Comparison of ENCODE assay signal across 9 cellular contexts in genomic region chr5:139808481-139809330, GRCh38. TPM values are rescaled to one million over a fixed set of nuclear protein-coding genes. Genes with fewer than 3 reads are reported as not detected.
DNase-seq lines count a peak whose midpoint lies in the region; ATAC-seq and TF ChIP-seq lines count a peak whose summit lies in the region.
"Had no signal": no experiment of that assay in that cellular context is flagged by ENCODE, and none has a peak within 500 bp of the region (broad histone marks: within the 10 kb centered on the region; RNA-seq: fewer than 3 reads in every experiment).

No MANE protein-coding gene starts in this region.

- TF ChIP-seq CTCF in tibial artery (IDR thresholded peaks at IDR 0.05) = no peak
- no peak for TF ChIP-seq CTCF in transverse colon (IDR thresholded peaks at IDR 0.05)

- H3K27ac ChIP-seq in tibial artery = no peak overlapping the region
- no peak overlapping the region for H3K27ac ChIP-seq in transverse colon
- H3K27ac ChIP-seq: BLaER1 treated with 17β-estradiol and CSF1 and Interleukin-3, amounts not matched to agents 10 nM and 100 nM had no signal

- in situ Hi-C loops in transverse colon (cut with MboI; ENCODE audit: low pct_ligation_motif_present in 1 of 4, low pct_unique_long_range_greater_than_20kb in 1 of 4, low sequenced_read_pairs in 3 of 4) = no loop called here

- DNase-seq in activated CD8-positive, alpha-beta memory T cell treated with anti-CD3 and anti-CD28 coated beads, Interleukin-2, amount 50 U/mL, for 48 hours = peak; percentile 75
- no peak for DNase-seq in activated CD8-positive, alpha-beta memory T cell treated with anti-CD3 and anti-CD28 coated beads, Interleukin-2, amount 50 U/mL, for 4 hours
- DNase-seq in T1000 (lab: John Stamatoyannopoulos, UW) = peak; percentile 7
- peak; percentile 33 for DNase-seq in left cardiac atrium
- peak; percentile 63 for DNase-seq in stimulated activated naive CD8-positive, alpha-beta T cell treated with anti-CD3 and anti-CD28 coated beads, Interleukin-15, Interleukin-2, amounts not matched to agents 100 U/mL and 50 U/mL, for 24 hours
- no peak for DNase-seq in tibial artery
- no peak for DNase-seq in transverse colon

- no peaks in the 10 kb centered on the region for H3K9me3 ChIP-seq in tibial artery
- no peaks in the 10 kb centered on the region for H3K9me3 ChIP-seq in transverse colon
- H3K9me3 ChIP-seq: BLaER1 treated with 17β-estradiol and CSF1 and Interleukin-3, amounts not matched to agents 10 nM and 100 nM had no signal

- 40 to 41% methylated on average over 2 to 19 of the region's 19 CpGs for WGBS in transverse colon (ENCODE audit: low coverage in 1 of 2), 2 donors

- peak; percentile 65 to 72 for ATAC-seq in left cardiac atrium
- peak; percentile 59 for ATAC-seq in stimulated activated naive CD8-positive, alpha-beta T cell treated with anti-CD3 and anti-CD28 coated beads, Interleukin-15, Interleukin-2, amounts not matched to agents 100 U/mL and 50 U/mL, for 24 hours
- no peak for ATAC-seq in GM18858 (IDR thresholded peaks at IDR 0.05; ENCODE audit: unreplicated experiment)

- H3K4me1 ChIP-seq in tibial artery = no peaks in the 10 kb centered on the region
- H3K4me1 ChIP-seq in transverse colon = no peaks in the 10 kb centered on the region
- H3K4me1 ChIP-seq: BLaER1 treated with 17β-estradiol and CSF1 and Interleukin-3, amounts not matched to agents 10 nM and 100 nM had no signal

- H3K27me3 ChIP-seq in tibial artery (peaks cover 0 to 22% of the 10 kb centered on the region in 2 donors), transverse colon (peaks cover 9% of the 10 kb centered on the region)
- H3K27me3 ChIP-seq: BLaER1 treated with 17β-estradiol and CSF1 and Interleukin-3, amounts not matched to agents 10 nM and 100 nM had no signal

- no peak for TF ChIP-seq EP300 in transverse colon (IDR thresholded peaks at IDR 0.05; ENCODE audit: low read depth)

- H3K4me3 ChIP-seq in tibial artery (no peak overlapping the region), transverse colon (no peak overlapping the region)
- H3K4me3 ChIP-seq: BLaER1 treated with 17β-estradiol and CSF1 and Interleukin-3, amounts not matched to agents 10 nM and 100 nM had no signal

- intact Hi-C loops in left cardiac atrium (cut with DNase I) (no loop called here), tibial artery (cut with DNase I; ENCODE audit: low total_unique reads) (no loop called here), transverse colon (cut with DNase I; ENCODE audit: low total_unique reads) (no loop called here)

- H3K36me3 ChIP-seq in tibial artery (no peaks in the 10 kb centered on the region), transverse colon (no peaks in the 10 kb centered on the region)
- H3K36me3 ChIP-seq: BLaER1 treated with 17β-estradiol and CSF1 and Interleukin-3, amounts not matched to agents 10 nM and 100 nM had no signal

- no peak for TF ChIP-seq POLR2A in transverse colon (IDR thresholded peaks at IDR 0.05)

RNA-seq across cellular contexts. Expression of gene PSD2, which starts 13.1 kb away (rescaled TPM):
- total RNA-seq in left cardiac atrium = under 1 TPM; 0.09 to 0.13 TPM
- total RNA-seq in transverse colon = under 1 TPM in 1 of 4 donors, not detected in 3; 0.16 TPM

Comparison
In these comparisons a context has a peak if more than half of its experiments do, and no peak if none do; other contexts are left out.
1. DNase-seq: peak in activated CD8-positive, alpha-beta memory T cell treated with anti-CD3 and anti-CD28 coated beads, Interleukin-2, amount 50 U/mL, for 48 hours (single experiment), T1000 (single experiment), left cardiac atrium (single experiment) and stimulated activated naive CD8-positive, alpha-beta T cell treated with anti-CD3 and anti-CD28 coated beads, Interleukin-15, Interleukin-2, amounts not matched to agents 100 U/mL and 50 U/mL, for 24 hours (single experiment); none in activated CD8-positive, alpha-beta memory T cell treated with anti-CD3 and anti-CD28 coated beads, Interleukin-2, amount 50 U/mL, for 4 hours (single experiment), tibial artery (0 of 2) and transverse colon (single experiment).